24 cellular contexts compared by ENCODE assay signal in the genomic region with DNA sequence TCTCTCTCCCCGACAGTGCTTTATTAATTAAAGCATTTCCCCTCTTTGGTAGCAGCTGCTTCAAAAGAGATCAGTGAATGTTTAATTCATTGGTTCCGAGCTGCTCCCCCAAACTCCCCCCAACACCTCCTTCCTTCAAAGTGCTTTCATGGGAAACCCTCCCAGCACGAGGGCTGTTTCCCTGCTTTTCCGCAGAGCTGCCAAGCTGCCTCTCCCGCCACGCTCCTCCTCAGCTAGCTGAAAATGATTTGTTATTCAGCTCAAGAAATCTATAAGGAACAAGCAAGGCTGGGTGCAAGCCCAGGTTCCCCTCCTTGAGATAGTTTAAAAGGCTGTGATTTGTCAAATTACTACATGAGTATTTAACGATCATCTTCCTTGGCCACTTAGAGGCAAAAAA.
"Had no signal": no experiment of that assay in that cellular context is flagged by ENCODE, and none has a peak within 500 bp of the region (broad histone marks: within the 10 kb centered on the region; RNA-seq: fewer than 3 reads in every experiment).

No MANE protein-coding gene starts in this region.

- H3K9me3 Mint-ChIP-seq: naive thymus-derived CD4-positive, alpha-beta T cell; natural killer cell; nephron; neural crest cell; stimulated activated effector memory CD8-positive, alpha-beta T cell treated with anti-CD3 and anti-CD28 coated beads, Interleukin-12 subunit alpha, Interleukin-12 subunit beta, amount 100 ng/mL, for 72 hours; stimulated activated naive B cell treated with anti-CD40 and anti-IgM and Interleukin-4, amounts not matched to agents 10 μg/mL and 1 μg/mL and 100 μg/mL, for 72 hours; stimulated activated naive CD8-positive, alpha-beta T cell treated with anti-CD3 and anti-CD28 coated beads, Interleukin-15, Interleukin-2, amounts not matched to agents 100 ng/mL and 50 ng/mL, for 24 hours had no signal

- H3K36me3 Mint-ChIP-seq: naive thymus-derived CD4-positive, alpha-beta T cell; natural killer cell; stimulated activated effector memory CD8-positive, alpha-beta T cell treated with anti-CD3 and anti-CD28 coated beads, Interleukin-12 subunit alpha, Interleukin-12 subunit beta, amount 100 ng/mL, for 72 hours; stimulated activated naive B cell treated with anti-CD40 and anti-IgM and Interleukin-4, amounts not matched to agents 10 μg/mL and 1 μg/mL and 100 μg/mL, for 72 hours had no signal

- H3K4me1 ChIP-seq: pancreas, prostate gland, right lobe of liver, sigmoid colon, stomach, thyroid gland, tibial nerve, upper lobe of left lung, vagina had no signal

- H3K27me3 Mint-ChIP-seq: stimulated activated naive CD8-positive, alpha-beta T cell treated with anti-CD3 and anti-CD28 coated beads, Interleukin-15, Interleukin-2, amounts not matched to agents 100 ng/mL and 50 ng/mL, for 24 hours had no signal

- H3K4me3 ChIP-seq: pancreas, prostate gland, right lobe of liver, sigmoid colon, stomach, thoracic aorta, thyroid gland, tibial nerve, upper lobe of left lung, vagina had no signal

- DNase-seq: naive thymus-derived CD4-positive, alpha-beta T cell; natural killer cell; pancreas; right cardiac atrium; right lobe of liver; sigmoid colon; small intestine; stimulated activated CD4-positive, alpha-beta T cell treated with anti-CD3 and anti-CD28 coated beads, Interleukin-15, amount 100 ng/mL, for 24 hours; stimulated activated CD4-positive, alpha-beta T cell treated with anti-CD3 and anti-CD28 coated beads, Interleukin-4, amount 100 ng/mL, for 24 hours; stimulated activated naive B cell treated with anti-CD40 and anti-IgM and Interleukin-4, amounts not matched to agents 10 μg/mL and 1 μg/mL and 100 μg/mL, for 72 hours; stimulated activated naive CD4-positive, alpha-beta T cell treated with Interleukin-2 at 50 U/mL for 16 hours; stomach; thyroid gland; trophoblast cell; upper lobe of left lung had no signal

- H3K27ac ChIP-seq: neutrophil, pancreas, prostate gland, right lobe of liver, sigmoid colon, stomach, thoracic aorta, thyroid gland, tibial nerve, upper lobe of left lung, vagina had no signal

- H3K27me3 ChIP-seq: pancreas, right lobe of liver, thyroid gland, upper lobe of left lung, vagina had no signal

- H3K27ac Mint-ChIP-seq: natural killer cell; nephron; stimulated activated effector memory CD8-positive, alpha-beta T cell treated with anti-CD3 and anti-CD28 coated beads, Interleukin-12 subunit alpha, Interleukin-12 subunit beta, amount 100 ng/mL, for 72 hours; stimulated activated naive B cell treated with anti-CD40 and anti-IgM and Interleukin-4, amounts not matched to agents 10 μg/mL and 1 μg/mL and 100 μg/mL, for 72 hours; stimulated activated naive CD8-positive, alpha-beta T cell treated with anti-CD3 and anti-CD28 coated beads, Interleukin-15, Interleukin-2, amounts not matched to agents 100 ng/mL and 50 ng/mL, for 24 hours had no signal

- H3K4me3 Mint-ChIP-seq: natural killer cell; nephron; neural crest cell; stimulated activated effector memory CD8-positive, alpha-beta T cell treated with anti-CD3 and anti-CD28 coated beads, Interleukin-12 subunit alpha, Interleukin-12 subunit beta, amount 100 ng/mL, for 72 hours; stimulated activated naive B cell treated with anti-CD40 and anti-IgM and Interleukin-4, amounts not matched to agents 10 μg/mL and 1 μg/mL and 100 μg/mL, for 72 hours; stimulated activated naive CD8-positive, alpha-beta T cell treated with anti-CD3 and anti-CD28 coated beads, Interleukin-15, Interleukin-2, amounts not matched to agents 100 ng/mL and 50 ng/mL, for 24 hours had no signal

- H3K9me3 ChIP-seq: neutrophil, pancreas, prostate gland, right lobe of liver, sigmoid colon, stomach, thoracic aorta, thyroid gland, tibial nerve, upper lobe of left lung, vagina had no signal

- H3K36me3 ChIP-seq: neutrophil, pancreas, prostate gland, right lobe of liver, sigmoid colon, stomach, thoracic aorta, thyroid gland, tibial nerve, upper lobe of left lung, vagina had no signal

- H3K4me1 Mint-ChIP-seq: natural killer cell; stimulated activated effector memory CD8-positive, alpha-beta T cell treated with anti-CD3 and anti-CD28 coated beads, Interleukin-12 subunit alpha, Interleukin-12 subunit beta, amount 100 ng/mL, for 72 hours; stimulated activated naive B cell treated with anti-CD40 and anti-IgM and Interleukin-4, amounts not matched to agents 10 μg/mL and 1 μg/mL and 100 μg/mL, for 72 hours had no signal
